In genomic region chr16:14088155-14088753, GRCh38 we compare ENCODE assay signal across 15 cellular contexts. TPM values are rescaled to one million over a fixed set of nuclear protein-coding genes. Genes with fewer than 3 reads are reported as not detected.
A peak's percentile ranks its signal among the peaks of the same experiment; 100 is the strongest.
DNase-seq lines count a peak whose midpoint lies in the region; ATAC-seq, FAIRE-seq and TF ChIP-seq lines count a peak whose summit lies in the region.
"Had no signal": no experiment of that assay in that cellular context is flagged by ENCODE, and none has a peak within 500 bp of the region (broad histone marks: within the 10 kb centered on the region; RNA-seq: fewer than 3 reads in every experiment).

No MANE protein-coding gene starts in this region.

- H3K27me3 ChIP-seq in brain microvascular endothelial cell (replicated peaks), result no peaks in the 10 kb centered on the region

- ATAC-seq in GM18498 (IDR thresholded peaks at IDR 0.05; ENCODE audit: unreplicated experiment), result no peak
- ATAC-seq: activated naive CD8-positive, alpha-beta T cell treated with anti-CD3 and anti-CD28 coated beads, Interleukin-2, amount 50 U/mL, for 24 hours; GM12878 had no signal

- peaks cover 3% of the 10 kb centered on the region for H3K36me3 Mint-ChIP-seq in activated CD4-positive, alpha-beta memory T cell treated with anti-CD3 and anti-CD28 coated beads, Interleukin-2, amount 10 ng/mL, durations not matched to agents 7 days and 5 days (ENCODE audit: low read depth)

- in situ Hi-C loops in brain microvascular endothelial cell (cut with HindIII; ENCODE audit: low pct_ligation_motif_present, low sequenced_read_pairs), result no loop called here

- H3K4me1 Mint-ChIP-seq in activated CD4-positive, alpha-beta memory T cell treated with anti-CD3 and anti-CD28 coated beads, Interleukin-2, amount 10 ng/mL, durations not matched to agents 7 days and 5 days, result no peaks in the 10 kb centered on the region

- CTCF ChIA-PET in activated CD4-positive, alpha-beta memory T cell treated with anti-CD3 and anti-CD28 coated beads, Interleukin-2, amount 10 ng/mL, durations not matched to agents 7 days and 5 days (lab: Charles Lee), result no interaction called here

- no peak for TF ChIP-seq CTCF in brain microvascular endothelial cell (IDR thresholded peaks at IDR 0.05; ENCODE audit: low read depth, low read length, missing control alignments)

- H3K4me3 ChIP-seq in brain microvascular endothelial cell (ENCODE audit: low read depth, low read length), result no peak overlapping the region
- H3K4me3 ChIP-seq: GM12878, thoracic aorta had no signal

- no peaks in the 10 kb centered on the region for H3K9me3 Mint-ChIP-seq in activated CD4-positive, alpha-beta memory T cell treated with anti-CD3 and anti-CD28 coated beads, Interleukin-2, amount 10 ng/mL, durations not matched to agents 7 days and 5 days
- H3K9me3 Mint-ChIP-seq: activated naive CD8-positive, alpha-beta T cell treated with anti-CD3 and anti-CD28 coated beads, Interleukin-2, amount 50 U/mL, for 24 hours had no signal

- H3K27ac ChIP-seq in brain microvascular endothelial cell, result no peak overlapping the region
- H3K27ac ChIP-seq: thoracic aorta had no signal

- DNase-seq in NCI-H446 (lab: John Stamatoyannopoulos, UW), result peak; percentile 39 to 69
- peak; percentile 86 for DNase-seq in cerebellar cortex (ENCODE audit: low spot score)
- DNase-seq in superior temporal gyrus (ENCODE audit: extremely low spot score), result peak; percentile 49
- DNase-seq in activated CD4-positive, alpha-beta T cell treated with anti-CD3 and anti-CD28 coated beads, Interleukin-2, amount 50 U/mL, for 1 hour, result no peak
- no peak for DNase-seq in activated CD4-positive, alpha-beta memory T cell treated with anti-CD3 and anti-CD28 coated beads, Interleukin-2, amount 10 ng/mL, durations not matched to agents 7 days and 5 days
- DNase-seq in brain microvascular endothelial cell, result no peak
- DNase-seq: activated naive CD8-positive, alpha-beta T cell treated with anti-CD3 and anti-CD28 coated beads, Interleukin-2, amount 50 U/mL, for 24 hours; COR-L47; NCI-H1105 treated with DMSO at 0.1 percent for 48 hours; NK-92 treated with Interleukin-12 subunit alpha and Interleukin-12 subunit beta, amount 100 ng/mL, for 24 hours; T-helper 2 cell had no signal

- POLR2A ChIA-PET in activated CD4-positive, alpha-beta memory T cell treated with anti-CD3 and anti-CD28 coated beads, Interleukin-2, amount 10 ng/mL, durations not matched to agents 7 days and 5 days (lab: Charles Lee), result no interaction called here

- H3K27ac Mint-ChIP-seq in activated CD4-positive, alpha-beta memory T cell treated with anti-CD3 and anti-CD28 coated beads, Interleukin-2, amount 10 ng/mL, durations not matched to agents 7 days and 5 days, result no peak overlapping the region
- H3K27ac Mint-ChIP-seq: activated naive CD8-positive, alpha-beta T cell treated with anti-CD3 and anti-CD28 coated beads, Interleukin-2, amount 50 U/mL, for 24 hours had no signal

- H3K36me3 ChIP-seq in brain microvascular endothelial cell (replicated peaks), result no peaks in the 10 kb centered on the region
- H3K36me3 ChIP-seq: thoracic aorta had no signal

- H3K4me3 Mint-ChIP-seq in activated CD4-positive, alpha-beta memory T cell treated with anti-CD3 and anti-CD28 coated beads, Interleukin-2, amount 10 ng/mL, durations not matched to agents 7 days and 5 days, result no peak overlapping the region
- H3K4me3 Mint-ChIP-seq: activated naive CD8-positive, alpha-beta T cell treated with anti-CD3 and anti-CD28 coated beads, Interleukin-2, amount 50 U/mL, for 24 hours had no signal

- H3K27me3 Mint-ChIP-seq in activated CD4-positive, alpha-beta memory T cell treated with anti-CD3 and anti-CD28 coated beads, Interleukin-2, amount 10 ng/mL, durations not matched to agents 7 days and 5 days, result no peaks in the 10 kb centered on the region
- H3K27me3 Mint-ChIP-seq: activated naive CD8-positive, alpha-beta T cell treated with anti-CD3 and anti-CD28 coated beads, Interleukin-2, amount 50 U/mL, for 24 hours had no signal

- peak; percentile 21 for FAIRE-seq in islet of Langerhans (lab: Jason Lieb, UNC)
- FAIRE-seq: GM12878 had no signal

RNA-seq across cellular contexts. Expression of gene MRTFB, which starts 17.1 kb away (rescaled TPM):
- total RNA-seq in activated CD4-positive, alpha-beta memory T cell treated with anti-CD3 and anti-CD28 coated beads, Interleukin-2, amount 10 ng/mL, durations not matched to agents 7 days and 5 days, result 10 to 100 TPM; 12.5 to 13.6 TPM

Comparison
In these comparisons a context has a peak if more than half of its experiments do, and no peak if none do; other contexts are left out.
1. DNase-seq: peak in NCI-H446 (2 of 2), cerebellar cortex (single experiment) and superior temporal gyrus (single experiment); none in activated CD4-positive, alpha-beta T cell treated with anti-CD3 and anti-CD28 coated beads, Interleukin-2, amount 50 U/mL, for 1 hour (single experiment), activated CD4-positive, alpha-beta memory T cell treated with anti-CD3 and anti-CD28 coated beads, Interleukin-2, amount 10 ng/mL, durations not matched to agents 7 days and 5 days (single experiment) and brain microvascular endothelial cell (single experiment).